Comparison of ENCODE assay signal across 1 cellular context in genomic region chr17:57995076-57995956, GRCh38.
TF ChIP-seq lines count a peak whose summit lies in the region.

No MANE protein-coding gene starts in this region.

TF ChIP-seq in K562, 482 proteins besides CTCF, POLR2A, EP300 and RAD21 (continued from another document):
- TF ChIP-seq TFAP4 (CRISPR knock-in tag; IDR thresholded peaks at IDR 0.05; ENCODE audit: borderline replicate concordance) (peak; percentile 50; the same call in 1 of the 2 replicates), NCOA6 (IDR thresholded peaks at IDR 0.05) (no peak), SMAD1 (IDR thresholded peaks at IDR 0.05; ENCODE audit: low read depth, low read length, partially characterized antibody) (peak; percentile 15), TSC22D4 (tag; IDR thresholded peaks at IDR 0.05) (no peak), PTRF (tag; IDR thresholded peaks at IDR 0.05) (no peak), BCL6 (CRISPR knock-in tag; IDR thresholded peaks at IDR 0.05) (no peak), ZZZ3 (IDR thresholded peaks at IDR 0.05) (no peak), E2F6 (IDR thresholded peaks at IDR 0.05; ENCODE audit: borderline replicate concordance in 1 of 2, extremely low read depth in 1 of 2, insufficient read depth in 1 of 2, insufficient read length in 1 of 2, low read depth in 1 of 2, low read length in 1 of 2, poor library complexity in 1 of 2, severe bottlenecking in 1 of 2) (no peak), EWSR1 (IDR thresholded peaks at IDR 0.05; ENCODE audit: borderline replicate concordance, low read depth, partially characterized antibody) (peak; percentile 13), KLF6 (CRISPR knock-in tag; IDR thresholded peaks at IDR 0.05; ENCODE audit: borderline replicate concordance) (no peak), NR2C2 (CRISPR knock-in tag; IDR thresholded peaks at IDR 0.05) (no peak), NR2C2 (tag; IDR thresholded peaks at IDR 0.05) (no peak), KLF1 (tag; IDR thresholded peaks at IDR 0.05) (no peak), ZFP1 (CRISPR knock-in tag; IDR thresholded peaks at IDR 0.05) (no peak), SMARCE1 (IDR thresholded peaks at IDR 0.05) (no peak), ZNF778 (CRISPR knock-in tag; IDR thresholded peaks at IDR 0.05) (no peak)
TF ChIP-seq in K562: peak in this region for 28.
